Comparison of ENCODE assay signal across 8 cellular contexts in the genomic region with DNA sequence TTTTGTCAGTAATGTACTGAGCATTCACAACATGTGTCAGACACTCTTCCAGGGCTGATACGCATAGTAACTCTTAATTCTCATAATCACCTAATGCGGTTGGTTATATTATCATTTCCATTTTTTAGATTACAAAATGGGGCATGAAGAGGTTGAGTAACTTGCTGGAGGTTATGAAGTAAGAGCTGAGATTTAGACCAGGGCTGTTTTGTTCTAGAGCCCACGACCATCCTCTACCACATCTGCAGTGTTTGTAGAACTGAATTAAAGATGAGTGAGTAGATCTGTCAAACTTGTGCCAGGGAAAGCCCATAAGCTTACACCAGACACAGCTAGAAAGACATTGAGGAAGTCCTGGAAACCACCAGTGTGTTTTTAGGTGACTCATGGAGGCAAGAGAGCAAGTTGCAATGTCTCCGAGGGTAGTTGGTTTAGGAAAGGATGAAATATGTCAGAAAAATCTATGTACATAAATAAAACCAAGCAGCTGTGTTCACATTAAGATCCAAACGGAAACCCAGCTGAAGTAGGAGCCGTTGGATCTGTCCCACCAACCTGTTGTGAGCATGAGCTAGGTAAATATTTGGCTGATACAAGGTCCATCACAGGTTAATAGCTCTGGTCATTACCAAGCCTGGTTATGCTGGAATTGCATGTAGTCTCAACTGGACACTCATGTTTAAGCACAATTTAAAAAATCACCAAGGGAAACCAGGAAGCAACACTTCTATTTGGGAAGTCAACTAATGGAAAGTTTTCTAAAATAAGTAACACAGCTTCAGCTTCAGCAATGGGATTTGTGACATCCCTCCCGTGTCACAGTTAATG. TPM values are rescaled to one million over a fixed set of nuclear protein-coding genes. Genes with fewer than 3 reads are reported as not detected.
DNase-seq lines count a peak whose midpoint lies in the region; ATAC-seq, FAIRE-seq and TF ChIP-seq lines count a peak whose summit lies in the region.

No MANE protein-coding gene starts in this region.

- no peak for TF ChIP-seq CTCF in GM12878 (IDR thresholded peaks at IDR 0.05 in 2 of 3, conservative IDR thresholded peaks at IDR 0.05 in 1 of 3; ENCODE audit: control insufficient read depth in 2 of 3, extremely low read depth in 1 of 3, insufficient read depth in 1 of 3, low read depth in 3 of 3, low read length in 3 of 3)
- no peak for TF ChIP-seq CTCF in lung (IDR thresholded peaks at IDR 0.05; ENCODE audit: control extremely low read depth, extremely low read depth)

- in situ Hi-C loops in GM12878 (cut with MboI), result no loop called here

- ATAC-seq in CD4-positive, CD25-positive, alpha-beta regulatory T cell (ENCODE audit: low read depth in 2 of 2), result peak; percentile 20 to 39
- peak; percentile 86 for ATAC-seq in GM12878
- peak; percentile 82 for ATAC-seq in lung (ENCODE audit: insufficient read depth, low FRiP score)
- ATAC-seq in HG02763 (IDR thresholded peaks at IDR 0.05; ENCODE audit: unreplicated experiment), result no peak
- no peak for ATAC-seq in GM19395 (IDR thresholded peaks at IDR 0.05; ENCODE audit: unreplicated experiment)

- no peak for TF ChIP-seq EP300 in GM12878 (IDR thresholded peaks at IDR 0.05; ENCODE audit: borderline replicate concordance in 1 of 2, control insufficient read depth in 1 of 2, low read depth in 2 of 2, low read length in 2 of 2)

- FAIRE-seq in HTR-8/SVneo (lab: Jason Lieb, UNC) (no peak), GM12878 (lab: Jason Lieb, UNC) (peak; percentile 47)

- no peak overlapping the region for H3K27ac Mint-ChIP-seq in CD4-positive, CD25-positive, alpha-beta regulatory T cell

- BruUV-seq in GM12878 (replicated peaks; lab: Mats Ljungman, UMichigan), result no TSS peak

- no peaks in the 10 kb centered on the region for H3K79me2 ChIP-seq in GM12878 (ENCODE audit: control insufficient read depth, insufficient read depth, low read length)

- H2AFZ ChIP-seq in GM12878 (ENCODE audit: control insufficient read depth, low read depth, low read length), result no peak overlapping the region; the same call in 1 of the 2 replicates

- no peaks in the 10 kb centered on the region for H3K36me3 Mint-ChIP-seq in CD4-positive, CD25-positive, alpha-beta regulatory T cell

- H3K4me3 Mint-ChIP-seq in CD4-positive, CD25-positive, alpha-beta regulatory T cell, result no peak overlapping the region

- POLR2A ChIA-PET in GM12878 (lab: Charles Lee), result interaction anchor here (0.9 to 2.1 kb wide), 4 partner anchors 8 to 16 kb away, joined by 3 to 7 read pairs (median 4); no protein-coding TSS in a partner anchor

- no peak overlapping the region for H3K4me3 ChIP-seq in CD4-positive, CD25-positive, alpha-beta regulatory T cell (ENCODE audit: low read depth, low read length)
- no peak overlapping the region for H3K4me3 ChIP-seq in GM12878
- no peak overlapping the region for H3K4me3 ChIP-seq in lung

- intact Hi-C loops in GM12878 (cut with micrococcal nuclease; ENCODE audit: unreplicated experiment), result no loop called here

- H3K4me1 ChIP-seq in CD4-positive, CD25-positive, alpha-beta regulatory T cell (ENCODE audit: control insufficient read depth, insufficient read depth, low read length, poor library complexity, severe bottlenecking), result peaks cover 5% of the 10 kb centered on the region
- H3K4me1 ChIP-seq in GM12878 (ENCODE audit: control insufficient read depth, insufficient read depth, low read length) (no peaks in the 10 kb centered on the region; the same call in 1 of the 2 replicates), lung (ENCODE audit: control insufficient read depth in 2 of 2, insufficient read depth in 2 of 2, low read length in 2 of 2) (peaks cover 4 to 10% of the 10 kb centered on the region in 2 donors)

- H3K9ac ChIP-seq in GM12878 (ENCODE audit: control insufficient read depth, insufficient read depth, low read length), result no peak overlapping the region

- TF ChIP-seq POLR2A in GM12878 (IDR thresholded peaks at IDR 0.05; ENCODE audit: low read depth, low read length), result no peak

- H3K27ac ChIP-seq in CD4-positive, CD25-positive, alpha-beta regulatory T cell (ENCODE audit: insufficient read depth, low read length, poor library complexity, severe bottlenecking), result no peak overlapping the region
- H3K27ac ChIP-seq in GM12878 (ENCODE audit: control insufficient read depth, insufficient read depth) (no peak overlapping the region), lung (ENCODE audit: low read depth in 1 of 2, low read length in 1 of 2) (peak overlapping the region in 1 of 2 donors; percentile 64)

- SMC1A ChIA-PET in GM12878 (lab: Charles Lee; ENCODE audit: uncharacterized antibody, unreplicated experiment), result interaction anchor here (0.7 to 2.1 kb wide), 10 partner anchors 10 to 139 kb away, joined by 3 to 9 read pairs (median 3); no protein-coding TSS in a partner anchor

- TF ChIP-seq RAD21 in GM12878 (IDR thresholded peaks at IDR 0.05; ENCODE audit: insufficient read depth, low read depth, low read length), result no peak

- 0 out of 2 replicates have a peak overlapping the region, but pooled peaks have one; percentile 9 for H3K4me2 ChIP-seq in GM12878 (ENCODE audit: control insufficient read depth, insufficient read depth)

- H3K27me3 ChIP-seq in CD4-positive, CD25-positive, alpha-beta regulatory T cell (ENCODE audit: control insufficient read depth, insufficient read depth, low read length), result no peaks in the 10 kb centered on the region
- H3K27me3 ChIP-seq in GM12878 (replicated peaks in 1 of 2; ENCODE audit: control insufficient read depth in 2 of 2, insufficient read depth in 2 of 2, low read length in 1 of 2) (no peaks in the 10 kb centered on the region), lung (ENCODE audit: control insufficient read depth, insufficient read depth) (no peaks in the 10 kb centered on the region)

- no peaks in the 10 kb centered on the region for H3K36me3 ChIP-seq in CD4-positive, CD25-positive, alpha-beta regulatory T cell (ENCODE audit: control insufficient read depth, insufficient read depth, low read length)
- H3K36me3 ChIP-seq in GM12878 (ENCODE audit: control insufficient read depth in 2 of 2, insufficient read depth in 2 of 2, low read length in 1 of 2) (no peaks in the 10 kb centered on the region), lung (ENCODE audit: control insufficient read depth in 2 of 2, insufficient read depth in 2 of 2, low read length in 2 of 2) (no peaks in the 10 kb centered on the region)

- no peak for DNase-seq in CD4-positive, CD25-positive, alpha-beta regulatory T cell
- peak; percentile 78 for DNase-seq in HTR-8/SVneo (ENCODE audit: insufficient read length, low spot score)
- peak; percentile 27 for DNase-seq in GM12878 (ENCODE audit: low read depth, low spot score)
- no peak for DNase-seq in lung (ENCODE audit: low spot score)
- no peak for DNase-seq in activated gamma-delta T cell (lab: John Stamatoyannopoulos, UW)
- no peak for DNase-seq in NCI-H1105 (lab: John Stamatoyannopoulos, UW)

- peaks cover 44% of the 10 kb centered on the region for H3K27me3 Mint-ChIP-seq in CD4-positive, CD25-positive, alpha-beta regulatory T cell

- H3K4me1 Mint-ChIP-seq in CD4-positive, CD25-positive, alpha-beta regulatory T cell, result peaks cover 0 to 9% (median 4%) of the 10 kb centered on the region in 4 donors

- RAD21 ChIA-PET in GM12878 (lab: Charles Lee; ENCODE audit: unreplicated experiment), result interaction anchor here (1.0 to 1.5 kb wide), 7 partner anchors 14 to 310 kb away, joined by 3 to 8 read pairs (median 5); no protein-coding TSS in a partner anchor

- 9% methylated on average over 7 of the region's 7 CpGs for WGBS in GM12878 (ENCODE audit: insufficient coverage, insufficient replicate concordance, low lambda C conversion rate, missing lambda C conversion rate)
- WGBS in lung, 2 donors, result 22 to 27% methylated on average over 7 of the region's 7 CpGs

- CTCF ChIA-PET in GM12878 (lab: Yijun Ruan, JAX), result interaction anchor here (0.8 to 3.3 kb wide), 7 partner anchors 10 to 114 kb away, joined by 3 to 30 read pairs (median 4); a partner anchor contains a TSS

- H3K9me3 Mint-ChIP-seq in CD4-positive, CD25-positive, alpha-beta regulatory T cell, result peaks cover 0 to 2% (median 0%) of the 10 kb centered on the region in 7 donors

- no peaks in the 10 kb centered on the region for H3K9me3 ChIP-seq in CD4-positive, CD25-positive, alpha-beta regulatory T cell (ENCODE audit: control insufficient read depth in 2 of 2, low read length in 2 of 2)
- H3K9me3 ChIP-seq in GM12878 (replicated peaks; ENCODE audit: control insufficient read depth, insufficient read depth, low read length) (no peaks in the 10 kb centered on the region; the same call in 2 of the 3 replicates), lung (ENCODE audit: control insufficient read depth in 2 of 2, insufficient read depth in 1 of 2, low read length in 1 of 2) (peaks cover 0 to 2% of the 10 kb centered on the region in 2 donors)

- H4K20me1 ChIP-seq in GM12878 (ENCODE audit: control insufficient read depth, insufficient read depth), result no peaks in the 10 kb centered on the region

TF ChIP-seq in GM12878, 131 proteins besides CTCF, POLR2A, EP300 and RAD21 (continues in another document):
- TF ChIP-seq ETV6 (conservative IDR thresholded peaks at IDR 0.05 in 1 of 2, IDR thresholded peaks at IDR 0.05 in 1 of 2; ENCODE audit: borderline replicate concordance in 1 of 2, low read depth in 1 of 2), result no peak

RNA-seq across cellular contexts. Expression of a gene that starts 49.9 kb away (rescaled TPM):
- 31.9 TPM for total RNA-seq in CD4-positive, CD25-positive, alpha-beta regulatory T cell
- 10 to 100 TPM in 1 of 4 donors, 1 to 10 TPM in 3; 2.1 to 10.5 (median 4.5) TPM for polyA plus RNA-seq in CD4-positive, CD25-positive, alpha-beta regulatory T cell
- total RNA-seq in GM12878 (2013; cell fraction: nucleolus; rRNA removed), result 0.44 and 0.88 TPM in 2 replicates
- total RNA-seq in GM12878 (2014; rRNA removed), result 0.05 TPM in 1 of 2 replicates, not detected in the other
- total RNA-seq in GM12878 (2014; rRNA removed; fragmentation: Illumina TruSeq; extraction: Trizol), result not detected in 2 replicates
- 0.32 and 0.64 TPM in 2 replicates for total RNA-seq in GM12878 (2021)
- not detected for polyA plus RNA-seq in GM12878 (2011; ENCODE audit: low read depth)
- 0.37 and 0.73 TPM in 2 replicates for polyA plus RNA-seq in GM12878 (2011; rRNA removed)
- polyA plus RNA-seq in GM12878 (2011; cell fraction: cytosol; rRNA removed), result 0.65 and 0.66 TPM in 2 replicates
- polyA plus RNA-seq in GM12878 (2011; cell fraction: nucleus; rRNA removed), result 2.0 and 2.6 TPM in 2 replicates
- 0.15 TPM in 1 of 2 replicates, not detected in the other for polyA plus RNA-seq in GM12878 (2012)
- 0.03 TPM in 1 of 2 replicates, not detected in the other for polyA plus RNA-seq in GM12878 (2014; fragmentation: Illumina TruSeq; extraction: Trizol)
- not detected for polyA plus RNA-seq in GM12878 (2014; fragmentation: Nextera tagmentation; extraction: Ambion mirVana)
- 0.05 and 0.06 TPM in 2 replicates for polyA plus RNA-seq in GM12878 (2014; rRNA removed)
- under 1 TPM in 1 of 2 experiments, not detected in 1; 0.07 TPM for polyA plus RNA-seq in GM12878 (2016; fragmentation: Nextera tagmentation; extraction: Ambion mirVana)
- polyA minus RNA-seq in GM12878 (2011; rRNA and poly(A)+ RNA removed), result 1.4 and 1.6 TPM in 2 replicates
- polyA minus RNA-seq in GM12878 (2011; cell fraction: cytosol; rRNA and poly(A)+ RNA removed), result 0.27 and 3.2 TPM in 2 replicates
- 0.85 and 1.1 TPM in 2 replicates for polyA minus RNA-seq in GM12878 (2011; cell fraction: nucleus; rRNA and poly(A)+ RNA removed)
- 10 to 100 TPM; 30.3 to 43.5 TPM for total RNA-seq in lung
- polyA plus RNA-seq in lung, result 10 to 100 TPM; 11.0 to 12.8 TPM

Comparison
In these comparisons a context has a peak if more than half of its experiments do, and no peak if none do; other contexts are left out.
1. ATAC-seq: peak in CD4-positive, CD25-positive, alpha-beta regulatory T cell (2 of 2), GM12878 (single experiment) and lung (single experiment); none in HG02763 (single experiment) and GM19395 (single experiment).
2. DNase-seq: peak in HTR-8/SVneo (single experiment) and GM12878 (single experiment); none in CD4-positive, CD25-positive, alpha-beta regulatory T cell (0 of 3), lung (single experiment), activated gamma-delta T cell (single experiment) and NCI-H1105 (single experiment).
3. RNA of a gene that starts 49.9 kb away (total RNA-seq): 30.3 to 43.5 TPM in lung and 31.9 TPM in CD4-positive, CD25-positive, alpha-beta regulatory T cell (single experiment); 0.05 to 0.88 TPM in GM12878; every median in the first group is over 10 times any median in the second.